In the genomic region with DNA sequence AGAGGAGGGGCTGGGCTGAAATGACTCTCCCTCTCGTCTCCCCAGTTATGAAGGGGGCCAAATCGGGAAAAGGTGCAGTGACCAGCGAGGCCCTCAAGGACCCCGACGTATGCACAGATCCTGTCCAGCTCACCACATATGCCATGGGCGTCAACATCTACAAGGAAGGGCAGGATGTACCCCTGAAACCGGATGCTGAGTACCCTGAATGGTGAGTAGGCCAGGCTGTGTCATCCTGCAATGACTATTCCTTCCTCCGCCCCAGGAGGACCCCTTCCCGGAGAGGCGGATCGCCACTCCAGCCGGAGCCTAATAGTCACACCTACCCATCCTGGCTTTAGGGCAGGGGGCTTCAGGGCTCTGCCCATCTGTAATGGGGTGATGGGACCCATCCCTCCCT, we compare ENCODE assay signal across 31 cellular contexts. TPM values are rescaled to one million over a fixed set of nuclear protein-coding genes. Genes with fewer than 3 reads are reported as not detected.
"Had no signal": no experiment of that assay in that cellular context is flagged by ENCODE, and none has a peak within 500 bp of the region (broad histone marks: within the 10 kb centered on the region; RNA-seq: fewer than 3 reads in every experiment).

No MANE protein-coding gene starts in this region.

- H3K27ac ChIP-seq: ascending aorta, colonic mucosa, dorsolateral prefrontal cortex, epithelial cell of prostate, esophagus squamous epithelium, gastroesophageal sphincter had no signal

- H3K36me3 ChIP-seq: colonic mucosa had no signal

- DNase-seq: activated CD4-positive, alpha-beta memory T cell treated with anti-CD3 and anti-CD28 coated beads for 36 hours; activated CD4-positive, alpha-beta T cell treated with anti-CD3 and anti-CD28 coated beads for 36 hours; activated CD4-positive, alpha-beta T cell treated with anti-CD3 and anti-CD28 coated beads, Interleukin-2, amount 10 ng/mL, durations not matched to agents 24 days and 14 days; activated CD4-positive, CD25-positive, alpha-beta regulatory T cell; activated CD4-positive, CD25-positive, alpha-beta regulatory T cell treated with anti-CD3 and anti-CD28 coated beads, Interleukin-2, amount 50 U/mL, for 72 hours; activated CD8-positive, alpha-beta memory T cell treated with anti-CD3 and anti-CD28 coated beads, Interleukin-2, amount 50 U/mL, for 48 hours; activated gamma-delta T cell; activated naive CD4-positive, alpha-beta T cell; activated naive CD4-positive, alpha-beta T cell treated with anti-CD3 and anti-CD28 coated beads, Interleukin-2, amount 10 ng/mL, durations not matched to agents 7 days and 5 days; activated naive CD8-positive, alpha-beta T cell treated with anti-CD3 and anti-CD28 coated beads, Interleukin-2, amount 10 ng/mL, durations not matched to agents 7 days and 5 days; activated T-cell treated with anti-CD3 and anti-CD28 coated beads for 4 hours; activated T-cell treated with anti-CD3 and anti-CD28 coated beads, Interleukin-2, amount 50 U/mL, for 24 hours; activated T-cell treated with anti-CD3 and anti-CD28 coated beads, Interleukin-2, amount 50 U/mL, for 72 hours; caudate nucleus; colonic mucosa; dorsolateral prefrontal cortex; effector memory CD4-positive, alpha-beta T cell; esophagus squamous epithelium; foreskin melanocyte; head of caudate nucleus; hippocampal formation; T-helper 1 cell; T-helper 17 cell; T1000 had no signal

- H3K4me3 ChIP-seq: ascending aorta, colonic mucosa, dorsolateral prefrontal cortex, esophagus squamous epithelium, gastroesophageal sphincter had no signal

- H3K9me3 ChIP-seq: ascending aorta, colonic mucosa, esophagus squamous epithelium, gastroesophageal sphincter had no signal

- H3K27me3 ChIP-seq: ascending aorta, colonic mucosa, dorsolateral prefrontal cortex, esophagus squamous epithelium, gastroesophageal sphincter had no signal

RNA-seq across cellular contexts. Expression of a gene that starts 6.9 kb away (rescaled TPM):
- total RNA-seq: activated CD4-positive, alpha-beta memory T cell treated with anti-CD3 and anti-CD28 coated beads for 36 hours; activated CD4-positive, alpha-beta T cell treated with anti-CD3 and anti-CD28 coated beads for 36 hours; activated CD4-positive, alpha-beta T cell treated with anti-CD3 and anti-CD28 coated beads, Interleukin-2, amount 10 ng/mL, durations not matched to agents 24 days and 14 days; activated naive CD4-positive, alpha-beta T cell treated with anti-CD3 and anti-CD28 coated beads, Interleukin-2, amount 50 U/mL, for 72 hours; activated naive CD8-positive, alpha-beta T cell treated with anti-CD3 and anti-CD28 coated beads, Interleukin-2, amount 10 ng/mL, durations not matched to agents 7 days and 5 days; activated T-cell treated with anti-CD3 and anti-CD28 coated beads, Interleukin-2, amount 50 U/mL, for 72 hours; ascending aorta; colonic mucosa; esophagus squamous epithelium; fibroblast of lung; fibroblast of villous mesenchyme; gastroesophageal sphincter; T-helper 17 cell had no signal
- polyA plus RNA-seq: esophagus, fibroblast of lung had no signal

RNA-seq across cellular contexts. Expression of a gene that starts 21.1 kb away (rescaled TPM):
- total RNA-seq: ascending aorta, fibroblast of villous mesenchyme had no signal
- polyA plus RNA-seq: fibroblast of lung had no signal

RNA-seq across cellular contexts. Expression of a gene that starts 56.9 kb away (rescaled TPM):
- total RNA-seq: activated CD4-positive, alpha-beta T cell treated with anti-CD3 and anti-CD28 coated beads, Interleukin-2, amount 10 ng/mL, durations not matched to agents 24 days and 14 days; fibroblast of lung; fibroblast of villous mesenchyme had no signal
- polyA plus RNA-seq: fibroblast of lung had no signal
